ENCODE assay signal across 8 cellular contexts in the genomic region with DNA sequence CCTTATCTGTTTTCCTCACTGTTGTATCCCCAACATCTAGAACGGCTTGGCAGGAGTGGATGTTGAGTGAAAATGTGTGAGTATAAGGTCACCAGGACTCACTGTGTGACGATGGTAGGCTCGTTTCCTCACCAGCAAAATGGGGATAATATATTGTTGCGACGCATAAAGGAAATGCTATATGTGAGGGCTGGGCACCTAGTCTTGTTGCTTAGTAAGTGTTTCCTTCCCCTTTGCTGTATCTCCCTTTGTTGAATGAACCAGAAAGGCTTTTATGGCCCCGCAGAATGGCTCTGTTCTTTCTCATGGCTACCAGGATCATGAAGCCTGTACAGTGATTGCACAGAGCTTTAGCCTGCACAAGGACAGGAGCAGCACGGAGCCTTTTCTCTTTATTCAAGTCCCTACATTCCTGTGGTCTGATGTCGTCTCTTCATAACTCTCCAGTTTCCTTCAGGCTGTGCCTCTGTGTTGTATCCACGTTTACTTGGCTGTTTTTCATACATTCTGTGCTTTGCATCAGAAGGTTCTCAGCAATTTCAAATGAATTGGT. TPM values are rescaled to one million over a fixed set of nuclear protein-coding genes. Genes with fewer than 3 reads are reported as not detected.
DNase-seq lines count a peak whose midpoint lies in the region; TF ChIP-seq lines count a peak whose summit lies in the region.

No MANE protein-coding gene starts in this region.

- H2AK5ac ChIP-seq in trophoblast cell (ENCODE audit: low read length): no peak overlapping the region

- no peak overlapping the region for H3K9ac ChIP-seq in trophoblast cell (ENCODE audit: low read length)

- no peak overlapping the region for H3K23ac ChIP-seq in trophoblast cell (ENCODE audit: low read length)

- peak overlapping the region; percentile 49 for H3K27ac Mint-ChIP-seq in T-helper 2 cell treated with Interferon-gamma antibody and Interleukin-4, amounts not matched to agents 5 μg/mL and 100 μg/mL, for 36 hours

- peak; percentile 81 to 96 for DNase-seq in HAP-1 (ENCODE audit: low spot score in 2 of 2)
- DNase-seq in T-helper 2 cell treated with Interferon-gamma antibody and Interleukin-4, amounts not matched to agents 5 μg/mL and 100 μg/mL, for 36 hours (ENCODE audit: low spot score): no peak
- DNase-seq in fibroblast of the aortic adventitia (ENCODE audit: low read depth): peak; percentile 90
- peak; percentile 83 to 89 for DNase-seq in trophoblast cell
- DNase-seq in globus pallidus (ENCODE audit: low spot score): no peak
- DNase-seq in substantia nigra (lab: John Stamatoyannopoulos, UW): no peak
- DNase-seq in stimulated activated CD4-positive, alpha-beta T cell treated with anti-CD3 and anti-CD28 coated beads, Interleukin-2, amount 100 ng/mL, for 48 hours: no peak
- no peak for DNase-seq in SHP77 treated with DMSO at 0.1 percent for 48 hours (lab: John Stamatoyannopoulos, UW)

- H2BK12ac ChIP-seq in trophoblast cell (ENCODE audit: low read length): no peak overlapping the region

- peak overlapping the region; percentile 54 for H3K4me2 ChIP-seq in trophoblast cell (ENCODE audit: low read length)

- H4K8ac ChIP-seq in trophoblast cell (ENCODE audit: low read depth, low read length): no peak overlapping the region

- no peak overlapping the region for H2BK120ac ChIP-seq in trophoblast cell (ENCODE audit: insufficient read depth, low read length, poor library complexity)

- no peak overlapping the region for H3K14ac ChIP-seq in trophoblast cell (ENCODE audit: low read length)

- in situ Hi-C loops in HAP-1 (cut with MboI; ENCODE audit: low sequenced_read_pairs): loop anchor here (10.0 kb wide), 1 partner anchor 138 kb away; no protein-coding TSS in a partner anchor

- H4K91ac ChIP-seq in trophoblast cell (ENCODE audit: low read depth, low read length): no peak overlapping the region

- TF ChIP-seq CTCF in fibroblast of the aortic adventitia (IDR thresholded peaks at IDR 0.05; ENCODE audit: insufficient read depth, low read length): no peak

- H3K4me3 Mint-ChIP-seq in T-helper 2 cell treated with Interferon-gamma antibody and Interleukin-4, amounts not matched to agents 5 μg/mL and 100 μg/mL, for 36 hours: peak overlapping the region; percentile 47

- H3K79me2 ChIP-seq in trophoblast cell (ENCODE audit: control insufficient read depth, insufficient read depth, low read length, poor library complexity): peaks cover 12% of the 10 kb centered on the region

- H3K36me3 Mint-ChIP-seq in T-helper 2 cell treated with Interferon-gamma antibody and Interleukin-4, amounts not matched to agents 5 μg/mL and 100 μg/mL, for 36 hours (ENCODE audit: low read depth): peaks cover 19% of the 10 kb centered on the region

- H3K9me3 Mint-ChIP-seq in T-helper 2 cell treated with Interferon-gamma antibody and Interleukin-4, amounts not matched to agents 5 μg/mL and 100 μg/mL, for 36 hours: no peaks in the 10 kb centered on the region

- H3K4me1 Mint-ChIP-seq in T-helper 2 cell treated with Interferon-gamma antibody and Interleukin-4, amounts not matched to agents 5 μg/mL and 100 μg/mL, for 36 hours (ENCODE audit: low read depth): peaks cover 47% of the 10 kb centered on the region

- no CpG with 5 or more reads among the region's 9 CpGs for WGBS in trophoblast cell (ENCODE audit: extremely low coverage, insufficient coverage, insufficient read length)

- H4K12ac ChIP-seq in trophoblast cell (ENCODE audit: low read depth, low read length): no peak overlapping the region

- H3K27ac ChIP-seq in trophoblast cell (ENCODE audit: low read depth, low read length) (peak overlapping the region; percentile 80), substantia nigra (ENCODE audit: low read depth, low read length, poor library complexity, severe bottlenecking) (no peak overlapping the region)

- H3K4me3 ChIP-seq in HAP-1 (0 out of 2 replicates have a peak overlapping the region, but pooled peaks have one; percentile 3), fibroblast of the aortic adventitia (ENCODE audit: low read depth, low read length) (peak overlapping the region; percentile 46), trophoblast cell (ENCODE audit: low read depth, low read length) (no peak overlapping the region)

- no peaks in the 10 kb centered on the region for H3K27me3 Mint-ChIP-seq in T-helper 2 cell treated with Interferon-gamma antibody and Interleukin-4, amounts not matched to agents 5 μg/mL and 100 μg/mL, for 36 hours (ENCODE audit: low read depth)

- H3K4ac ChIP-seq in trophoblast cell (ENCODE audit: low read depth, low read length): no peak overlapping the region

- no peak overlapping the region for H2BK5ac ChIP-seq in trophoblast cell (ENCODE audit: low read depth, low read length, poor library complexity)

- H3K9me3 ChIP-seq in HAP-1 (no peaks in the 10 kb centered on the region), trophoblast cell (ENCODE audit: insufficient read depth, low read depth, low read length) (no peaks in the 10 kb centered on the region)

- H3K27me3 ChIP-seq in HAP-1 (ENCODE audit: low read depth) (no peaks in the 10 kb centered on the region), trophoblast cell (ENCODE audit: insufficient read depth, low read length) (no peaks in the 10 kb centered on the region)

- H3K4me1 ChIP-seq in HAP-1: peaks cover 37% of the 10 kb centered on the region
- peaks cover 13 to 20% of the 10 kb centered on the region in 2 experiments for H3K4me1 ChIP-seq in trophoblast cell (ENCODE audit: control insufficient read depth in 1 of 2, insufficient read depth in 2 of 2, low read length in 2 of 2)

- H3K36me3 ChIP-seq in HAP-1 (replicated peaks): no peaks in the 10 kb centered on the region
- no peaks in the 10 kb centered on the region for H3K36me3 ChIP-seq in trophoblast cell (ENCODE audit: control insufficient read depth in 1 of 2, insufficient read depth in 2 of 2, low read length in 2 of 2)

- H3K79me1 ChIP-seq in trophoblast cell (ENCODE audit: low read length): peaks cover 6% of the 10 kb centered on the region

- no peak overlapping the region for H2AFZ ChIP-seq in trophoblast cell (ENCODE audit: insufficient read depth, low read length, poor library complexity)

- no peak overlapping the region for H3K18ac ChIP-seq in trophoblast cell (ENCODE audit: low read length)

RNA-seq across cellular contexts. Expression of a gene that starts 5.4 kb away (rescaled TPM):
- total RNA-seq in fibroblast of the aortic adventitia (ENCODE audit: low replicate concordance): 19.1 and 35.3 TPM in 2 replicates
- 8.2 and 9.3 TPM in 2 replicates for polyA plus RNA-seq in trophoblast cell (2013)

Comparison
In these comparisons a context has a peak if more than half of its experiments do, and no peak if none do; other contexts are left out.
1. DNase-seq: peak in HAP-1 (2 of 2), fibroblast of the aortic adventitia (single experiment) and trophoblast cell (2 of 2); none in T-helper 2 cell treated with Interferon-gamma antibody and Interleukin-4, amounts not matched to agents 5 μg/mL and 100 μg/mL, for 36 hours (single experiment), globus pallidus (single experiment), substantia nigra (0 of 49), stimulated activated CD4-positive, alpha-beta T cell treated with anti-CD3 and anti-CD28 coated beads, Interleukin-2, amount 100 ng/mL, for 48 hours (0 of 2) and SHP77 treated with DMSO at 0.1 percent for 48 hours (single experiment).